Comparison of ENCODE assay signal across 1 cellular context in genomic region chr16:50539053-50539615, GRCh38.
TF ChIP-seq lines count a peak whose summit lies in the region.

No MANE protein-coding gene starts in this region.

TF ChIP-seq in HepG2, 621 proteins besides CTCF, POLR2A, EP300 and RAD21 (continued from another document and continues in another):
- TF ChIP-seq ZHX2 (IDR thresholded peaks at IDR 0.05; ENCODE audit: low read depth), result 0 out of 2 replicates have a peak, but pooled peaks have one; percentile 24
- no peak for TF ChIP-seq ZHX2 (CRISPR knock-in tag; IDR thresholded peaks at IDR 0.05; ENCODE audit: borderline replicate concordance)
- no peak for TF ChIP-seq HOXA5 (CRISPR knock-in tag; IDR thresholded peaks at IDR 0.05)
- 0 out of 2 replicates have a peak, but pooled peaks have one; percentile 4 for TF ChIP-seq NR1H2 (CRISPR knock-in tag; IDR thresholded peaks at IDR 0.05; ENCODE audit: borderline replicate concordance, low read depth)
- no peak for TF ChIP-seq PCBP2 (optimal IDR thresholded peaks at IDR 0.05; ENCODE audit: low read depth, low read length, poor library complexity, severe bottlenecking)
- no peak for TF ChIP-seq FOXM1 (CRISPR knock-in tag; IDR thresholded peaks at IDR 0.05)
- TF ChIP-seq ZNF124 (CRISPR knock-in tag; IDR thresholded peaks at IDR 0.05), result no peak
- no peak for TF ChIP-seq ATF6 (CRISPR knock-in tag; conservative IDR thresholded peaks at IDR 0.05)
- TF ChIP-seq ATF3 (CRISPR knock-in tag; IDR thresholded peaks at IDR 0.05), result peak; percentile 29; the same call in 1 of the 2 replicates
- peak; percentile 63; the same call in 1 of the 2 replicates for TF ChIP-seq TBX3 (IDR thresholded peaks at IDR 0.05; ENCODE audit: borderline replicate concordance)
- no peak for TF ChIP-seq ZFY (CRISPR knock-in tag; IDR thresholded peaks at IDR 0.05)
- no peak for TF ChIP-seq LRRFIP1 (CRISPR knock-in tag; conservative IDR thresholded peaks at IDR 0.05)
- no peak for TF ChIP-seq IRX3 (CRISPR knock-in tag; IDR thresholded peaks at IDR 0.05; ENCODE audit: borderline replicate concordance, low read depth)
- no peak for TF ChIP-seq CEBPB (IDR thresholded peaks at IDR 0.05; ENCODE audit: borderline replicate concordance, low read depth, low read length)
- no peak for TF ChIP-seq NFAT5 (CRISPR knock-in tag; IDR thresholded peaks at IDR 0.05)
- TF ChIP-seq SRY (CRISPR knock-in tag; IDR thresholded peaks at IDR 0.05), result no peak
- no peak for TF ChIP-seq ZNF674 (CRISPR knock-in tag; IDR thresholded peaks at IDR 0.05; ENCODE audit: low read depth)
- no peak for TF ChIP-seq ZNF260 (CRISPR knock-in tag; IDR thresholded peaks at IDR 0.05; ENCODE audit: borderline replicate concordance, low read depth)
- TF ChIP-seq ZSCAN5A (CRISPR knock-in tag; IDR thresholded peaks at IDR 0.05; ENCODE audit: borderline replicate concordance), result no peak; the same call in 1 of the 2 replicates
- TF ChIP-seq FOXK1 (CRISPR knock-in tag; IDR thresholded peaks at IDR 0.05; ENCODE audit: borderline replicate concordance, low read depth), result peak; percentile 85; the same call in 1 of the 2 replicates
- peak; percentile 39; the same call in 1 of the 2 replicates for TF ChIP-seq ZKSCAN1 (IDR thresholded peaks at IDR 0.05; ENCODE audit: low read length)
- no peak for TF ChIP-seq PHB2 (IDR thresholded peaks at IDR 0.05; ENCODE audit: partially characterized antibody)
- no peak for TF ChIP-seq SNRNP70 (IDR thresholded peaks at IDR 0.05; ENCODE audit: low read depth, low read length)
- no peak for TF ChIP-seq POLR2AphosphoS2 (IDR thresholded peaks at IDR 0.05; ENCODE audit: low read depth, low read length)
- no peak for TF ChIP-seq ZBTB8A (CRISPR knock-in tag; IDR thresholded peaks at IDR 0.05; ENCODE audit: borderline replicate concordance, low read depth)
- TF ChIP-seq ZFYVE20 (CRISPR knock-in tag; IDR thresholded peaks at IDR 0.05; ENCODE audit: borderline replicate concordance, low read depth), result 0 out of 2 replicates have a peak, but pooled peaks have one; percentile 31
- TF ChIP-seq NFRKB (IDR thresholded peaks at IDR 0.05), result no peak
- no peak for TF ChIP-seq IRF9 (CRISPR knock-in tag; IDR thresholded peaks at IDR 0.05; ENCODE audit: borderline replicate concordance)
- TF ChIP-seq PHF21A (CRISPR knock-in tag; IDR thresholded peaks at IDR 0.05), result peak; percentile 89
- no peak for TF ChIP-seq KLF15 (CRISPR knock-in tag; IDR thresholded peaks at IDR 0.05; ENCODE audit: borderline replicate concordance)
- peak in 1 of 2 experiments; percentile 76; a peak in 2 of 4 replicates for TF ChIP-seq HMGXB4 (CRISPR knock-in tag; IDR thresholded peaks at IDR 0.05; ENCODE audit: borderline replicate concordance in 1 of 2, low read depth in 1 of 2)
- TF ChIP-seq ZNF569 (CRISPR knock-in tag; IDR thresholded peaks at IDR 0.05; ENCODE audit: borderline replicate concordance), result peak; percentile 84; the same call in 1 of the 2 replicates
- no peak; the same call in 1 of the 2 replicates for TF ChIP-seq KDM4B (CRISPR knock-in tag; IDR thresholded peaks at IDR 0.05)
- TF ChIP-seq ZNF850 (CRISPR knock-in tag; conservative IDR thresholded peaks at IDR 0.05), result no peak
- 0 out of 2 replicates have a peak, but pooled peaks have one; percentile 2 for TF ChIP-seq STAG1 (CRISPR knock-in tag; IDR thresholded peaks at IDR 0.05)
